In the genomic region with DNA sequence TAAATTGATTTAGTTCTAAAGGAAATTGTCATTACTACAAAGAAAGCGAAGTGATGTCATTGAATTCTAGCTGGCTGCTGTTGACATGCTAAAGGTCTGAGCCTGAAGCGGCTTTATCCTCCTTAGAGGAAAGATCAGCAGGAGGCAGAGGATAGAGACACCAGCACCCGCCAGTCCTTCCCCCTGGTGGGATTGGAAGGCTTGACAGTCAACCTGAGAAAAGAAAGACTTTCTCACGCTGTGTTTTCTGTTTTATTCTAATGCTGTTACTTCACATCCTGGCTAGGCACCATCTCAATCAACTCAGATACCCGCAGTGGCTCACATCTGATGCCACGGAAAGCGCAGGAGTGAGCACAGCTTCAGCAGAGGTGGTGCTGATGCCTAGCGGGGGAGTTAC, we compare ENCODE assay signal across 27 cellular contexts. TPM values are rescaled to one million over a fixed set of nuclear protein-coding genes. Genes with fewer than 3 reads are reported as not detected.
A peak's percentile ranks its signal among the peaks of the same experiment; 100 is the strongest.
DNase-seq lines count a peak whose midpoint lies in the region; ATAC-seq and TF ChIP-seq lines count a peak whose summit lies in the region.
"Had no signal": no experiment of that assay in that cellular context is flagged by ENCODE, and none has a peak within 500 bp of the region (broad histone marks: within the 10 kb centered on the region; RNA-seq: fewer than 3 reads in every experiment).

No MANE protein-coding gene starts in this region.

- H2BK5ac ChIP-seq in mesenchymal stem cell (ENCODE audit: low read depth, low read length, poor library complexity, severe bottlenecking) = no peak overlapping the region

- no peaks in the 10 kb centered on the region for H3K79me1 ChIP-seq in mesenchymal stem cell (replicated peaks; ENCODE audit: low read length, poor library complexity, severe bottlenecking)

- ATAC-seq in esophagus mucosa = peak; percentile 29
- ATAC-seq in thoracic aorta (ENCODE audit: insufficient number of reproducible peaks, low FRiP score, low read depth) = no peak
- ATAC-seq in gastrocnemius medialis = no peak
- ATAC-seq: HCT116, psoas muscle had no signal

- no peak for TF ChIP-seq CTCF in left ventricle myocardium inferior (IDR thresholded peaks at IDR 0.05; ENCODE audit: borderline replicate concordance)
- TF ChIP-seq CTCF in thoracic aorta (IDR thresholded peaks at IDR 0.05) = no peak
- TF ChIP-seq CTCF in gastrocnemius medialis (IDR thresholded peaks at IDR 0.05 in 4 of 5, conservative IDR thresholded peaks at IDR 0.05 in 1 of 5) = no peak

- H3K27me3 ChIP-seq in left ventricle myocardium inferior (ENCODE audit: low read depth) (peaks cover 66% of the 10 kb centered on the region), mesenchymal stem cell (ENCODE audit: control insufficient read depth in 1 of 2, insufficient read depth in 1 of 2, low read length in 2 of 2) (peaks cover 17 to 48% of the 10 kb centered on the region in 2 experiments), thoracic aorta (replicated peaks; ENCODE audit: insufficient read depth) (no peaks in the 10 kb centered on the region), gastrocnemius medialis (peaks cover 0 to 3% (median 0%) of the 10 kb centered on the region in 3 donors)
- H3K27me3 ChIP-seq: BE2C, brain microvascular endothelial cell, vagina had no signal

- no peak for TF ChIP-seq POLR2A in gastrocnemius medialis (IDR thresholded peaks at IDR 0.05)

- H3K36me3 ChIP-seq in left ventricle myocardium inferior = no peaks in the 10 kb centered on the region
- no peaks in the 10 kb centered on the region for H3K36me3 ChIP-seq in mesenchymal stem cell (ENCODE audit: control insufficient read depth in 1 of 2, insufficient read depth in 2 of 2, low read depth in 1 of 2, low read length in 2 of 2)
- H3K36me3 ChIP-seq in thoracic aorta = no peaks in the 10 kb centered on the region
- no peaks in the 10 kb centered on the region for H3K36me3 ChIP-seq in gastrocnemius medialis
- H3K36me3 ChIP-seq: BE2C, brain microvascular endothelial cell, vagina had no signal

- H3K9me3 ChIP-seq in left ventricle myocardium inferior (replicated peaks) = no peaks in the 10 kb centered on the region
- H3K9me3 ChIP-seq in mesenchymal stem cell (ENCODE audit: control insufficient read depth, low read length) = no peaks in the 10 kb centered on the region
- H3K9me3 ChIP-seq in thoracic aorta = no peaks in the 10 kb centered on the region
- no peaks in the 10 kb centered on the region for H3K9me3 ChIP-seq in gastrocnemius medialis
- H3K9me3 ChIP-seq: BE2C, psoas muscle, vagina had no signal

- no peak overlapping the region for H2AK5ac ChIP-seq in mesenchymal stem cell (ENCODE audit: low read length, severe bottlenecking)

- H3K4ac ChIP-seq in mesenchymal stem cell (ENCODE audit: low read depth in 1 of 2, low read length in 2 of 2) = no peak overlapping the region

- no peak overlapping the region for H3K9ac ChIP-seq in mesenchymal stem cell (ENCODE audit: low read length)

- no peak overlapping the region for H3K4me2 ChIP-seq in mesenchymal stem cell (ENCODE audit: low read length, poor library complexity, severe bottlenecking)

- no peak overlapping the region for H2AFZ ChIP-seq in mesenchymal stem cell (ENCODE audit: low read depth, low read length)

- H4K8ac ChIP-seq in mesenchymal stem cell (ENCODE audit: low read length) = no peak overlapping the region

- no peak overlapping the region for H2BK120ac ChIP-seq in mesenchymal stem cell (ENCODE audit: low read depth, low read length)

- H3K4me1 ChIP-seq in left ventricle myocardium inferior (peaks cover 17% of the 10 kb centered on the region), mesenchymal stem cell (ENCODE audit: control insufficient read depth, insufficient read depth, low read depth, low read length) (peaks cover 2% of the 10 kb centered on the region), thoracic aorta (ENCODE audit: control insufficient read depth in 1 of 2, low read depth in 2 of 2) (peaks cover 3 to 17% of the 10 kb centered on the region in 2 donors), gastrocnemius medialis (peaks cover 0 to 3% of the 10 kb centered on the region in 2 donors)

- H3K14ac ChIP-seq in mesenchymal stem cell (ENCODE audit: low read length in 2 of 2) = no peak overlapping the region

- no peak overlapping the region for H4K91ac ChIP-seq in mesenchymal stem cell (ENCODE audit: low read length)

- H3K23ac ChIP-seq in mesenchymal stem cell (ENCODE audit: low read length in 2 of 2) = no peak overlapping the region

- intact Hi-C loops in left ventricle myocardium inferior (cut with micrococcal nuclease) (no loop called here), cardiac septum (cut with DNase I) (no loop called here), gastrocnemius medialis (cut with DNase I; ENCODE audit: low total_unique reads) (no loop called here)

- H3K27ac ChIP-seq in left ventricle myocardium inferior (replicated peaks) (no peak overlapping the region), mesenchymal stem cell (ENCODE audit: low read length, poor library complexity, severe bottlenecking) (no peak overlapping the region), thoracic aorta (no peak overlapping the region), gastrocnemius medialis (no peak overlapping the region)
- H3K27ac ChIP-seq: brain microvascular endothelial cell, HL-60, psoas muscle, vagina had no signal

- H3K18ac ChIP-seq in mesenchymal stem cell (ENCODE audit: low read depth in 1 of 2, low read length in 2 of 2) = no peak overlapping the region

- peak overlapping the region; percentile 20 for H3K4me3 ChIP-seq in left ventricle myocardium inferior
- H3K4me3 ChIP-seq in mesenchymal stem cell (ENCODE audit: insufficient read depth in 1 of 2, low read depth in 1 of 2, low read length in 2 of 2) = no peak overlapping the region
- H3K4me3 ChIP-seq in thoracic aorta = peak overlapping the region; percentile 32
- H3K4me3 ChIP-seq in gastrocnemius medialis = no peak overlapping the region
- H3K4me3 ChIP-seq: psoas muscle, vagina had no signal

- in situ Hi-C loops in gastrocnemius medialis (cut with MboI; ENCODE audit: low sequenced_read_pairs in 4 of 4) = no loop called here

- 21% methylated on average over 7 of the region's 8 CpGs for WGBS in mesenchymal stem cell

- no peak for DNase-seq in left ventricle myocardium inferior
- DNase-seq in cardiac septum (ENCODE audit: low spot score) = no peak
- peak; percentile 6 for DNase-seq in mesenchymal stem cell
- DNase-seq in thoracic aorta (ENCODE audit: low spot score) = no peak
- no peak for DNase-seq in D341Med (ENCODE audit: low spot score)
- DNase-seq in gastrocnemius medialis = no peak
- DNase-seq in NOMO-1 treated with dmso at 0.1 percent for 144 hours (lab: John Stamatoyannopoulos, UW; ENCODE audit: unreplicated experiment) = no peak
- DNase-seq: activated CD4-positive, CD25-positive, alpha-beta regulatory T cell treated with anti-CD3 and anti-CD28 coated beads, Interleukin-2, amount 50 U/mL, for 72 hours; activated CD8-positive, alpha-beta memory T cell treated with anti-CD3 and anti-CD28 coated beads for 24 hours; activated naive CD8-positive, alpha-beta T cell treated with anti-CD3 and anti-CD28 coated beads, Interleukin-2, amount 10 ng/mL, durations not matched to agents 7 days and 5 days; BE2C; brain microvascular endothelial cell; Calu3; islet precursor cell; naive B cell; NCI-H1930; NCI-H226; NK-92 treated with Interleukin-12 subunit alpha and Interleukin-12 subunit beta, amount 100 ng/mL, for 24 hours; psoas muscle; RPMI8226; stimulated activated CD4-positive, alpha-beta T cell treated with anti-CD3 and anti-CD28 coated beads, Interleukin-4, amount 100 ng/mL, for 24 hours had no signal

- H2BK12ac ChIP-seq in mesenchymal stem cell (ENCODE audit: low read length in 2 of 2) = no peak overlapping the region

- H2BK15ac ChIP-seq in mesenchymal stem cell (ENCODE audit: low read depth, poor library complexity, severe bottlenecking) = no peak overlapping the region

RNA-seq across cellular contexts. Expression of a gene that starts 5.5 kb away (rescaled TPM):
- not detected for total RNA-seq in left ventricle myocardium inferior
- not detected for total RNA-seq in cardiac septum
- 0.04 TPM for total RNA-seq in esophagus mucosa
- not detected for polyA plus RNA-seq in mesenchymal stem cell (2013, experiment 1 of 2)
- polyA plus RNA-seq in mesenchymal stem cell (2013, experiment 2 of 2) = not detected
- not detected for total RNA-seq in thoracic aorta
- total RNA-seq in gastrocnemius medialis = under 1 TPM in 2 of 4 donors, not detected in 2; 0.26 to 0.60 TPM
- total RNA-seq: A172; activated naive CD8-positive, alpha-beta T cell treated with anti-CD3 and anti-CD28 coated beads, Interleukin-2, amount 10 ng/mL, durations not matched to agents 7 days and 5 days; vagina had no signal
- polyA plus RNA-seq: esophagus had no signal

Comparison
In these comparisons a context has a peak if more than half of its experiments do, and no peak if none do; other contexts are left out.
1. H3K4me3 ChIP-seq: peak in left ventricle myocardium inferior (single experiment) and thoracic aorta (single experiment); none in mesenchymal stem cell (0 of 2) and gastrocnemius medialis (0 of 4).